ENCODE assay signal across 8 cellular contexts in genomic region chr5:25544652-25545249, GRCh38.
DNase-seq lines count a peak whose midpoint lies in the region; ATAC-seq and TF ChIP-seq lines count a peak whose summit lies in the region.

No MANE protein-coding gene starts in this region.

- POLR2A ChIA-PET in HEK293T (lab: Yijun Ruan, JAX): no interaction called here

- DNase-seq in DMS153 treated with DMSO at 0.1 percent for 48 hours (lab: John Stamatoyannopoulos, UW; ENCODE audit: unreplicated experiment): peak; percentile 53
- peak; percentile 42 for DNase-seq in HEK293T (ENCODE audit: extremely low spot score)
- peak; percentile 39 to 68 for DNase-seq in NOMO-1 (lab: John Stamatoyannopoulos, UW; ENCODE audit: unreplicated experiment in 2 of 2)
- DNase-seq in dermis blood vessel endothelial cell: peak; percentile 0
- peak; percentile 32 for DNase-seq in pons (ENCODE audit: low spot score)
- no peak for DNase-seq in NCI-H774 (lab: John Stamatoyannopoulos, UW)

- CTCF ChIA-PET in HEK293T (lab: Yijun Ruan, JAX): no interaction called here

- ATAC-seq in HG03097 (IDR thresholded peaks at IDR 0.05; ENCODE audit: low FRiP score, unreplicated experiment): no peak
- no peak for ATAC-seq in GM18873 (IDR thresholded peaks at IDR 0.05; ENCODE audit: low FRiP score, unreplicated experiment)

TF ChIP-seq in HEK293T, 16 proteins besides CTCF, POLR2A, EP300 and RAD21:
- TF ChIP-seq LEF1 (IDR thresholded peaks at IDR 0.05; ENCODE audit: borderline replicate concordance) (no peak), CTBP1 (IDR thresholded peaks at IDR 0.05; ENCODE audit: borderline replicate concordance) (no peak), FOXK2 (IDR thresholded peaks at IDR 0.05) (no peak), ELF4 (IDR thresholded peaks at IDR 0.05) (no peak), HDGF (IDR thresholded peaks at IDR 0.05; ENCODE audit: borderline replicate concordance) (no peak), NFRKB (IDR thresholded peaks at IDR 0.05) (no peak), SP1 (IDR thresholded peaks at IDR 0.05) (no peak), ZNF384 (IDR thresholded peaks at IDR 0.05) (no peak), FOXA1 (IDR thresholded peaks at IDR 0.05) (no peak), PKNOX1 (IDR thresholded peaks at IDR 0.05) (no peak)
TF ChIP-seq in HEK293T: peak in this region for 0.
